In genomic region chr12:11623382-11623781, GRCh38 we compare ENCODE assay signal across 12 cellular contexts. TPM values are rescaled to one million over a fixed set of nuclear protein-coding genes. Genes with fewer than 3 reads are reported as not detected.
DNase-seq lines count a peak whose midpoint lies in the region; ATAC-seq and TF ChIP-seq lines count a peak whose summit lies in the region.
"Had no signal": no experiment of that assay in that cellular context is flagged by ENCODE, and none has a peak within 500 bp of the region (broad histone marks: within the 10 kb centered on the region; RNA-seq: fewer than 3 reads in every experiment).

No MANE protein-coding gene starts in this region.

- TF ChIP-seq POLR2A in lower leg skin (IDR thresholded peaks at IDR 0.05), result no peak

- H3K36me3 ChIP-seq in parathyroid adenoma (ENCODE audit: control insufficient read depth, insufficient read depth, low read length), result no peaks in the 10 kb centered on the region

- H3K9ac ChIP-seq in parathyroid adenoma, result no peak overlapping the region

- H3K79me2 ChIP-seq in parathyroid adenoma, result no peaks in the 10 kb centered on the region

- H3K4me1 ChIP-seq in parathyroid adenoma, result peaks cover 23% of the 10 kb centered on the region

- no peak overlapping the region for H3K4me3 ChIP-seq in epithelial cell of esophagus (ENCODE audit: low read length)
- peak overlapping the region; percentile 28 for H3K4me3 ChIP-seq in parathyroid adenoma (ENCODE audit: low read depth, low read length)
- no peak overlapping the region for H3K4me3 ChIP-seq in lower leg skin (ENCODE audit: low read depth, poor library complexity, severe bottlenecking)

- WGBS in lower leg skin, 2 donors, result 49 to 53% methylated on average over 4 of the region's 4 CpGs

- intact Hi-C loops in lower leg skin (cut with DNase I; ENCODE audit: low total_unique reads), result no loop called here

- peak overlapping the region; percentile 69 for H2AFZ ChIP-seq in parathyroid adenoma

- H3K4me2 ChIP-seq in parathyroid adenoma (ENCODE audit: low read length), result peak overlapping the region; percentile 51

- DNase-seq in GDM1 (lab: John Stamatoyannopoulos, UW) (peak; percentile 9), NOMO-1 treated with DMSO at 0.1 percent for 48 hours (lab: John Stamatoyannopoulos, UW; ENCODE audit: unreplicated experiment) (peak; percentile 73), epithelial cell of esophagus (ENCODE audit: low read depth) (peak; percentile 37), DMS79 treated with DMSO at 0.1 percent for 48 hours (lab: John Stamatoyannopoulos, UW) (no peak), NCI-H187 treated with DMSO at 0.1 percent for 48 hours (lab: John Stamatoyannopoulos, UW) (no peak), lower leg skin (ENCODE audit: low spot score in 2 of 2) (no peak)
- DNase-seq: activated CD4-positive, alpha-beta memory T cell treated with anti-CD3 and anti-CD28 coated beads for 36 hours; activated effector memory CD4-positive, alpha-beta T cell treated with Interleukin-2 at 50 U/mL for 16 hours; CD4-positive, alpha-beta T cell; NCI-H2107 had no signal

- no peaks in the 10 kb centered on the region for H3K9me3 ChIP-seq in parathyroid adenoma (ENCODE audit: control insufficient read depth, low read length)

- H3K27ac ChIP-seq in parathyroid adenoma, result peak overlapping the region; percentile 86

- no peaks in the 10 kb centered on the region for H3K27me3 ChIP-seq in parathyroid adenoma (ENCODE audit: control insufficient read depth, insufficient read depth, low read length)

- TF ChIP-seq CTCF in epithelial cell of esophagus (IDR thresholded peaks at IDR 0.05; ENCODE audit: insufficient read depth, low read depth, low read length, missing control alignments) (no peak), parathyroid adenoma (IDR thresholded peaks at IDR 0.05) (no peak), lower leg skin (IDR thresholded peaks at IDR 0.05) (no peak)

- no peak for ATAC-seq in GM18517 (IDR thresholded peaks at IDR 0.05; ENCODE audit: unreplicated experiment)

RNA-seq across cellular contexts. Expression of gene ETV6, which starts 26.1 kb away (rescaled TPM):
- 10 to 100 TPM; 17.7 to 27.1 (median 25.0) TPM for total RNA-seq in lower leg skin

Comparison
In these comparisons a context has a peak if more than half of its experiments do, and no peak if none do; other contexts are left out.
1. DNase-seq: peak in GDM1 (single experiment), NOMO-1 treated with DMSO at 0.1 percent for 48 hours (single experiment) and epithelial cell of esophagus (single experiment); none in DMS79 treated with DMSO at 0.1 percent for 48 hours (single experiment), NCI-H187 treated with DMSO at 0.1 percent for 48 hours (single experiment) and lower leg skin (0 of 2).